ENCODE assay signal across 16 cellular contexts in the genomic region with DNA sequence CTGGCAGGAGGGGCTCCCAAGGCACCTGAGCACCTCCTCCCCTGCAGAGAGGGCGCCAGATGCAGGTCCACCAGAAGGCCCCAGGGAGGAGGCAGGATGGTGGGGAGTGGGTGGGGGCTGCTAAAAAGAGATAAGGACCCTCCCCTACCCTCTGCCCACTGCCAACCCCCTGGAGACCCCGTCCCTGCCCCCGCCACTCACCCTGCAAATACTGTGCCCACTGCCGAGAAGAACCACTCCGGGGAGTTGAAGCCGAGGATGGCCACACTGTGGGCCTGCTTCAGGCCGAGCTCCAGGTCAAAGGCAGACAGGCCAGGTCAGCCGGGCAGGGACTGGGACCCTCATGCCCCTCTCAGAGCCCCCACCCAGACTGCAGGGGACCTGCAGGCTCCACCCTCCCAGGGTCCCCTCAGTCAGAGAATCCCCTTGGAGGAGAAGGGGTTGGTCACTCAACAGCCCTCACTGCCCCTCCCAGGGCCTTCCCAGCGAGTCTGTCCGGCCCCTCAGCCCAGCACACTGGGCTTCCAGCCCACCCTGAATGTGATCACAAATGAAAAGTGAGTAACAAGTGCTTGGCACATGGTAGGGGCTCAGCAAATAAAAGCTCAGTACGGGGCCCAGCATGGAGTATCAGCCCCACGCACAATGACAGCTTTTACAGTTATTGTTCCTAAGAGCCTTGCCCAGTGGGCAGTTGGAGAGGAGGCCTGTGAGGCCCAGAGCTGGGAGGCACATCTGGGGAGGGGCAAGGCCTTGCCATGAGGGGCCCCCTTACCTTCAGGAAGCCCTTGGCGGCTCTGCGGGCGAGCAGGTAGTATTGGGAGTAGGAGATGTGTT.
"Had no signal": no experiment of that assay in that cellular context is flagged by ENCODE, and none has a peak within 500 bp of the region (broad histone marks: within the 10 kb centered on the region; RNA-seq: fewer than 3 reads in every experiment).

No MANE protein-coding gene starts in this region.

- H3K27me3 Mint-ChIP-seq: activated CD4-positive, alpha-beta memory T cell treated with anti-CD3 and anti-CD28 coated beads for 36 hours; activated naive CD8-positive, alpha-beta T cell treated with anti-CD3 and anti-CD28 coated beads for 36 hours; brain; central memory CD8-positive, alpha-beta T cell had no signal

- H3K4me3 Mint-ChIP-seq: activated CD4-positive, alpha-beta memory T cell treated with anti-CD3 and anti-CD28 coated beads for 36 hours; activated naive CD8-positive, alpha-beta T cell treated with anti-CD3 and anti-CD28 coated beads for 36 hours; activated T-cell treated with anti-CD3 and anti-CD28 coated beads, Interleukin-2, amount 50 U/mL, for 4 hours; brain; central memory CD8-positive, alpha-beta T cell; dendritic cell treated with granulocyte-macrophage colony-stimulating factor and Interleukin-4, amounts not matched to agents 40 ng/mL and 50 ng/mL, for 4 days; immature natural killer cell; naive thymus-derived CD4-positive, alpha-beta T cell had no signal

- DNase-seq: activated CD4-positive, alpha-beta memory T cell treated with anti-CD3 and anti-CD28 coated beads for 36 hours; activated gamma-delta T cell; activated naive CD8-positive, alpha-beta T cell treated with anti-CD3 and anti-CD28 coated beads for 36 hours; activated T-cell treated with anti-CD3 and anti-CD28 coated beads, Interleukin-2, amount 50 U/mL, for 4 hours; effector memory CD4-positive, alpha-beta T cell; immature natural killer cell; mucosa of descending colon; nucleus accumbens; T-helper 1 cell; T1000; tibial artery had no signal

- H3K9me3 Mint-ChIP-seq: central memory CD8-positive, alpha-beta T cell; dendritic cell treated with granulocyte-macrophage colony-stimulating factor and Interleukin-4, amounts not matched to agents 40 ng/mL and 50 ng/mL, for 4 days; immature natural killer cell had no signal

- H3K4me1 Mint-ChIP-seq: activated naive CD8-positive, alpha-beta T cell treated with anti-CD3 and anti-CD28 coated beads for 36 hours; brain; central memory CD8-positive, alpha-beta T cell; immature natural killer cell had no signal

- H3K36me3 Mint-ChIP-seq: activated CD4-positive, alpha-beta memory T cell treated with anti-CD3 and anti-CD28 coated beads for 36 hours; activated naive CD8-positive, alpha-beta T cell treated with anti-CD3 and anti-CD28 coated beads for 36 hours; immature natural killer cell had no signal

- H3K27ac Mint-ChIP-seq: activated CD4-positive, alpha-beta memory T cell treated with anti-CD3 and anti-CD28 coated beads for 36 hours; activated naive CD8-positive, alpha-beta T cell treated with anti-CD3 and anti-CD28 coated beads for 36 hours; brain; dendritic cell treated with granulocyte-macrophage colony-stimulating factor and Interleukin-4, amounts not matched to agents 40 ng/mL and 50 ng/mL, for 4 days; progenitor cell of endocrine pancreas had no signal
